22 cellular contexts compared by ENCODE assay signal in genomic region chr13:67219113-67219512, GRCh38.
"Had no signal": no experiment of that assay in that cellular context is flagged by ENCODE, and none has a peak within 500 bp of the region (broad histone marks: within the 10 kb centered on the region; RNA-seq: fewer than 3 reads in every experiment).

No MANE protein-coding gene starts in this region.

- H3K4me2 ChIP-seq: SK-N-SH had no signal

- H3K9me2 ChIP-seq: SK-N-SH had no signal

- H3K9me3 ChIP-seq: MG63, SK-N-SH had no signal

- ATAC-seq: Panc1, PC-3 had no signal

- H3K27me3 ChIP-seq: MG63 had no signal

- H3K9ac ChIP-seq: SK-N-SH had no signal

- H3K4me3 ChIP-seq: MG63 had no signal

- H3K36me3 ChIP-seq: MG63 had no signal

- FAIRE-seq: HTR-8/SVneo had no signal

- H3K27ac ChIP-seq: HL-60, RWPE1 had no signal

- DNase-seq: KBM-7, MG63, NCI-H1092, NCI-H1105 treated with DMSO at 0.1 percent for 48 hours, NCI-H1417 treated with DMSO at 0.1 percent for 48 hours, NCI-H187, NCI-H2029, NCI-H2081 treated with DMSO at 0.1 percent for 48 hours, NCI-H2171, NCI-H226, NCI-H446, NCI-H510A, NCI-H524 treated with DMSO at 0.1 percent for 48 hours, NCI-H774, PC-3, SHP77, SK-N-SH, T-helper 1 cell had no signal
